ENCODE assay signal across 8 cellular contexts in genomic region chr6:80638222-80639055, GRCh38.
DNase-seq lines count a peak whose midpoint lies in the region; ATAC-seq and TF ChIP-seq lines count a peak whose summit lies in the region.

No MANE protein-coding gene starts in this region.

- no peaks in the 10 kb centered on the region for H3K79me2 ChIP-seq in OCI-LY3 (ENCODE audit: low read length)

- peak overlapping the region; percentile 17 for H3K4me2 ChIP-seq in OCI-LY3 (ENCODE audit: low read length)

- peak; percentile 87 for ATAC-seq in GM19395 (IDR thresholded peaks at IDR 0.05; ENCODE audit: unreplicated experiment)
- peak; percentile 89 for ATAC-seq in HG03575 (IDR thresholded peaks at IDR 0.05; ENCODE audit: extremely low read depth, insufficient number of reproducible peaks, low FRiP score, unreplicated experiment)

- H3K27ac ChIP-seq in OCI-LY3 (ENCODE audit: low read length) = no peak overlapping the region
- H3K27ac ChIP-seq in epithelial cell of prostate = peak overlapping the region; percentile 39

- H3K36me3 ChIP-seq in BJ (ENCODE audit: control insufficient read depth, insufficient read depth, low read length) (no peaks in the 10 kb centered on the region), OCI-LY3 (replicated peaks; ENCODE audit: low read depth, low read length) (no peaks in the 10 kb centered on the region)

- peaks cover 9% of the 10 kb centered on the region; the same call in 1 of the 2 replicates for H3K4me1 ChIP-seq in OCI-LY3 (ENCODE audit: low read length)

- H3K27me3 ChIP-seq in BJ (ENCODE audit: control insufficient read depth, insufficient read depth, low read length) (no peaks in the 10 kb centered on the region), OCI-LY3 (ENCODE audit: low read depth, low read length) (no peaks in the 10 kb centered on the region)

- H3K4me3 ChIP-seq in BJ (ENCODE audit: low read depth, low read length) (no peak overlapping the region), OCI-LY3 (ENCODE audit: low read length) (0 out of 2 replicates have a peak overlapping the region, but pooled peaks have one; percentile 0)

- DNase-seq in BJ (ENCODE audit: low read depth) = peak; percentile 73
- peak; percentile 81 for DNase-seq in epithelial cell of prostate (ENCODE audit: low read depth, low spot score)
- DNase-seq in non-pigmented ciliary epithelial cell (ENCODE audit: low read depth) = peak; percentile 97
- no peak for DNase-seq in GM19240 (ENCODE audit: insufficient read length, low spot score)
- DNase-seq in activated naive CD4-positive, alpha-beta T cell treated with anti-CD3 and anti-CD28 coated beads, Interleukin-2, amount 50 U/mL, for 16 hours = no peak

- H3K9ac ChIP-seq in OCI-LY3 (ENCODE audit: low read length) = no peak overlapping the region

- TF ChIP-seq CTCF in BJ (IDR thresholded peaks at IDR 0.05; ENCODE audit: insufficient read depth, low read depth, low read length) = no peak
- TF ChIP-seq CTCF in OCI-LY3 (IDR thresholded peaks at IDR 0.05; ENCODE audit: low read depth, low read length) = no peak

- peak overlapping the region; percentile 92 for H2AFZ ChIP-seq in OCI-LY3 (ENCODE audit: low read depth, low read length)

- POLR2A ChIA-PET in BJ (lab: Charles Lee) = interaction anchor here (0.6 kb wide), 1 partner anchor 52 kb away, joined by 3 read pairs; no protein-coding TSS in a partner anchor

- no peaks in the 10 kb centered on the region for H3K9me3 ChIP-seq in OCI-LY3 (ENCODE audit: insufficient read depth, low read length)

- CTCF ChIA-PET in BJ (lab: Yijun Ruan, JAX) = interaction anchor here (1.0 kb wide), 1 partner anchor 16 kb away, joined by 3 read pairs; no protein-coding TSS in a partner anchor

- H4K20me1 ChIP-seq in OCI-LY3 (ENCODE audit: insufficient read depth, low read length) = no peaks in the 10 kb centered on the region

Comparison
In these comparisons a context has a peak if more than half of its experiments do, and no peak if none do; other contexts are left out.
1. DNase-seq: peak in BJ (single experiment), epithelial cell of prostate (single experiment) and non-pigmented ciliary epithelial cell (single experiment); none in GM19240 (single experiment) and activated naive CD4-positive, alpha-beta T cell treated with anti-CD3 and anti-CD28 coated beads, Interleukin-2, amount 50 U/mL, for 16 hours (single experiment).